In the genomic region with DNA sequence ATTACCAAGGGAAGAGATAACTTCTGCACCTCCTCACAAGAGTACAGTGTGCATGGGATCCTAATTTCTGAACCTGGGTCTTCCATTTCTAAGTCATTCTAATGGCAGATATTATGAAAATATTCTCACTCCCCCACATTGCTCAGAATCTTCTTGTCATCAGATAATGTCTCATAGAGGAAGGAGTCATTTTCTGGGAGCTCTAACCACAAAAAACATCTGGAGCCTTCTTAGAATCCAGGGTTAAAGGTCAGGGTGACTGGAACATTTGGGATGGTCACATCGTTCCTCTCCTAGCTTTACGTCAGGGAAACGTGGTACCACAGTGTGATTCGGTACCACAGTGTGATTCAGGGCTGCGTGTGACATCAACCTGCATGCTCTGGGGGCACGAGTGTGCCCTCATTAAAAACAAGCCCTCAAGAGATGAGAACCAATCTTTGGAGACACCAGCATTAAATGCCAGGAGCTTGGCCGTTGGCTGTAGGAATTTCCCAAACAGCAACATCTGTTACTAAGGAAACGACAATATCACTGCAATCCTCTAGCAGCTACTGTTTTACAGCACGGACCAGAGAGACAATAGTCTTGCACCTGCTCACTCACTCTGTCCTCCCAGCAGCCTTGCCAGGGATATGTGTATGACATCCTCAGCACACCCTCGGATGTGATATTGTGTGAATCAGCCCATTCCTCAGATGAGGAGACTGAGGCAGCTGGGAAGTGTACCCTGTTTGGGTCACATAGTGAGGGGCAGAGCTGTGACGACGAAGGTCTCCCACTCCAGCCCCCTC, we compare ENCODE assay signal across 8 cellular contexts.
DNase-seq lines count a peak whose midpoint lies in the region; ATAC-seq and TF ChIP-seq lines count a peak whose summit lies in the region.

No MANE protein-coding gene starts in this region.

- H2AFZ ChIP-seq in hepatocyte (no peak overlapping the region), PC-9 (no peak overlapping the region)

- H3K4me3 Mint-ChIP-seq in activated T-helper 2 cell treated with anti-CD3 and anti-CD28 coated beads, Interferon-gamma antibody, Interleukin-2, Interleukin-4, amounts not matched to agents 10 μg/mL and 5 μg/mL and 100 μg/mL, durations not matched to agents 14 hours and 24 hours and 36 hours (ENCODE audit: low read depth) = no peak overlapping the region

- no peaks in the 10 kb centered on the region for H3K36me3 Mint-ChIP-seq in activated T-helper 2 cell treated with anti-CD3 and anti-CD28 coated beads, Interferon-gamma antibody, Interleukin-2, Interleukin-4, amounts not matched to agents 10 μg/mL and 5 μg/mL and 100 μg/mL, durations not matched to agents 14 hours and 24 hours and 36 hours (ENCODE audit: low read depth)

- peak overlapping the region; percentile 96 for H3K27ac Mint-ChIP-seq in activated T-helper 2 cell treated with anti-CD3 and anti-CD28 coated beads, Interferon-gamma antibody, Interleukin-2, Interleukin-4, amounts not matched to agents 10 μg/mL and 5 μg/mL and 100 μg/mL, durations not matched to agents 14 hours and 24 hours and 36 hours

- CTCF ChIA-PET in PC-9 (lab: Charles Lee) = no interaction called here

- H3K4me3 ChIP-seq in hepatocyte (no peak overlapping the region), PC-9 (no peak overlapping the region)

- peak; percentile 36 for DNase-seq in NCI-H146 (lab: John Stamatoyannopoulos, UW)
- DNase-seq in NCI-H146 treated with DMSO at 0.1 percent for 48 hours (lab: John Stamatoyannopoulos, UW; ENCODE audit: unreplicated experiment) = no peak
- no peak for DNase-seq in activated T-helper 2 cell treated with anti-CD3 and anti-CD28 coated beads, Interferon-gamma antibody, Interleukin-2, Interleukin-4, amounts not matched to agents 10 μg/mL and 5 μg/mL and 100 μg/mL, durations not matched to agents 14 hours and 24 hours and 36 hours (ENCODE audit: low spot score)
- DNase-seq in hepatocyte (ENCODE audit: low spot score) = no peak
- DNase-seq in PC-9 = no peak

- H3K4me1 ChIP-seq in hepatocyte (ENCODE audit: insufficient read depth) (peaks cover 17% of the 10 kb centered on the region), PC-9 (replicated peaks; ENCODE audit: insufficient read depth) (peaks cover 14% of the 10 kb centered on the region)

- TF ChIP-seq POLR2A in GM18505 (IDR thresholded peaks at IDR 0.05; ENCODE audit: borderline replicate concordance, extremely low read depth, insufficient read depth, insufficient read length) = no peak

- no peaks in the 10 kb centered on the region for H3K9me3 Mint-ChIP-seq in activated T-helper 2 cell treated with anti-CD3 and anti-CD28 coated beads, Interferon-gamma antibody, Interleukin-2, Interleukin-4, amounts not matched to agents 10 μg/mL and 5 μg/mL and 100 μg/mL, durations not matched to agents 14 hours and 24 hours and 36 hours

- H3K27ac ChIP-seq in hepatocyte = peak overlapping the region; percentile 35
- peak overlapping the region; percentile 25 for H3K27ac ChIP-seq in temporal lobe (ENCODE audit: low read depth, low read length)
- no peak overlapping the region for H3K27ac ChIP-seq in PC-9

- H3K79me2 ChIP-seq in hepatocyte (no peaks in the 10 kb centered on the region), PC-9 (ENCODE audit: low read depth) (no peaks in the 10 kb centered on the region)

- H3K27me3 ChIP-seq in hepatocyte (no peaks in the 10 kb centered on the region), PC-9 (ENCODE audit: insufficient read depth, low read depth) (no peaks in the 10 kb centered on the region)

- WGBS in hepatocyte (ENCODE audit: low lambda C conversion rate, missing lambda C conversion rate) = 81% methylated on average over 12 of the region's 12 CpGs

- H3K4me1 Mint-ChIP-seq in activated T-helper 2 cell treated with anti-CD3 and anti-CD28 coated beads, Interferon-gamma antibody, Interleukin-2, Interleukin-4, amounts not matched to agents 10 μg/mL and 5 μg/mL and 100 μg/mL, durations not matched to agents 14 hours and 24 hours and 36 hours (ENCODE audit: low read depth) = peaks cover 57% of the 10 kb centered on the region

- peaks cover 14% of the 10 kb centered on the region; the same call in 1 of the 2 replicates for H3F3A ChIP-seq in PC-9 (ENCODE audit: insufficient read depth, low read depth)

- H3K9me3 ChIP-seq in hepatocyte (ENCODE audit: low read depth) = no peaks in the 10 kb centered on the region
- no peaks in the 10 kb centered on the region for H3K9me3 ChIP-seq in PC-9 (ENCODE audit: insufficient read depth, low read depth)

- no peaks in the 10 kb centered on the region for H3K27me3 Mint-ChIP-seq in activated T-helper 2 cell treated with anti-CD3 and anti-CD28 coated beads, Interferon-gamma antibody, Interleukin-2, Interleukin-4, amounts not matched to agents 10 μg/mL and 5 μg/mL and 100 μg/mL, durations not matched to agents 14 hours and 24 hours and 36 hours (ENCODE audit: low read depth)

- no TSS peak for BruUV-seq in PC-9 (replicated peaks; lab: Mats Ljungman, UMichigan)

- no peaks in the 10 kb centered on the region for H3K9me2 ChIP-seq in hepatocyte (replicated peaks; ENCODE audit: insufficient read depth)
- no peaks in the 10 kb centered on the region for H3K9me2 ChIP-seq in PC-9 (ENCODE audit: insufficient read depth)

- TF ChIP-seq CTCF in hepatocyte (IDR thresholded peaks at IDR 0.05; ENCODE audit: poor library complexity) (no peak), PC-9 (conservative IDR thresholded peaks at IDR 0.05) (no peak)

- ATAC-seq in GM18873 (IDR thresholded peaks at IDR 0.05; ENCODE audit: low FRiP score, unreplicated experiment) (no peak), GM18505 (IDR thresholded peaks at IDR 0.05; ENCODE audit: unreplicated experiment) (no peak)

- no peaks in the 10 kb centered on the region for H4K20me1 ChIP-seq in hepatocyte (ENCODE audit: insufficient read depth, poor library complexity, severe bottlenecking)
- H4K20me1 ChIP-seq in PC-9 (ENCODE audit: insufficient read depth) = no peaks in the 10 kb centered on the region

- intact Hi-C loops in activated T-helper 2 cell treated with anti-CD3 and anti-CD28 coated beads, Interferon-gamma antibody, Interleukin-2, Interleukin-4, amounts not matched to agents 10 μg/mL and 5 μg/mL and 100 μg/mL, durations not matched to agents 14 hours and 24 hours and 36 hours (cut with micrococcal nuclease) = loop anchor here (1.0 to 10.0 kb wide), 3 partner anchors 19 to 197 kb away; a partner anchor contains a TSS
- intact Hi-C loops in PC-9 (cut with micrococcal nuclease; ENCODE audit: unreplicated experiment) = no loop called here

- POLR2A ChIA-PET in PC-9 (lab: Charles Lee; ENCODE audit: unreplicated experiment) = no interaction called here

- H3K4me2 ChIP-seq in hepatocyte = no peak overlapping the region
- no peak overlapping the region for H3K4me2 ChIP-seq in PC-9

- H3K36me3 ChIP-seq in hepatocyte (replicated peaks; ENCODE audit: insufficient read depth, low read depth) (no peaks in the 10 kb centered on the region), PC-9 (ENCODE audit: low read depth) (no peaks in the 10 kb centered on the region)
